8 cellular contexts compared by ENCODE assay signal in the genomic region with DNA sequence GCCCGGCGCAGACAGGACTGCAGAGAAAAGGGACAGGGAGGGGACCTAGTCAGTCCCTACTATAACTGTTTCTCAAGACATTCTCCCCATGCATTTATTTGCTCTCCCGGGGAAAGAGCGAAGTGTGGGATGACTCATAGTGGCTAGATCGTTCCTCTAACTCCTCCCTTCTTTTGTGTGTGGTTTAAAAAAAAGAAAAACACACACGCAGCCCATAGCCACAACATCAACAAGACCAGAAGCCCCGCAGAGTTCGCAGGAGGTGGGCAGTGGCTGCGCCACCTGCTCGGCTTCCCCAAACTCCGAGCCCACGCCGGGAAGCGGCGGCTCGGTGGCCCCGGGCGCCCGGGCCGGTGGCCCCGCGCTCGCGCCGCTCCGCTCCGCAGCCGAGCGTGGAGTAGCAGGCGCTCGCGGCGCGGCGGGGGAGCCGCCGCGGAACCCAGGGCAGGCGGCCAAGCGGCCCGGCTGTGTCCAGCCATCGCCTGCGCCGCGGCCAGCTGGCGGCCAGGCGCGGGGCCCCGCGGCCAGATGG. TPM values are rescaled to one million over a fixed set of nuclear protein-coding genes. Genes with fewer than 3 reads are reported as not detected.
DNase-seq lines count a peak whose midpoint lies in the region; ATAC-seq and TF ChIP-seq lines count a peak whose summit lies in the region.

No MANE protein-coding gene starts in this region.

- H3K27ac ChIP-seq in SJCRH30 (peak overlapping the region; percentile 32; the same call in 1 of the 2 replicates), heart left ventricle (peak overlapping the region in 10 of 12 donors; percentile 35 to 92 (median 60)), parathyroid adenoma (no peak overlapping the region), aorta (ENCODE audit: low read depth in 1 of 2, low read length in 2 of 2) (peak overlapping the region in 1 of 2 donors; percentile 52)

- 0% methylated on average over 13 to 50 of the region's 50 CpGs for WGBS in heart left ventricle, 4 donors
- 0% methylated on average over 32 to 50 of the region's 50 CpGs for WGBS in aorta, 2 donors

- intact Hi-C loops in heart left ventricle (cut with DNase I) = loop anchor here in 2 of 10 donors (5.0 to 10.0 kb wide), 3 partner anchors 587 to 1169 kb away; a partner anchor contains a TSS
- intact Hi-C loops in aorta (cut with DNase I) = loop anchor here in 1 of 2 donors (5.0 kb wide), 1 partner anchor 1087 kb away; no protein-coding TSS in a partner anchor

- peak overlapping the region; percentile 69 for H2AFZ ChIP-seq in parathyroid adenoma

- DNase-seq in DMS79 treated with DMSO at 0.1 percent for 48 hours (lab: John Stamatoyannopoulos, UW) (peak; percentile 83), HPDE6-E6E7 (ENCODE audit: extremely low spot score) (peak; percentile 66), SJCRH30 (peak; percentile 24 to 52), adipocyte (ENCODE audit: low read depth) (peak; percentile 84), heart left ventricle (peak; percentile 35 to 80 (median 52)), aorta (peak in 1 of 2 donors; percentile 53)

- H3K36me3 ChIP-seq in SJCRH30 = no peaks in the 10 kb centered on the region
- H3K36me3 ChIP-seq in adipocyte (ENCODE audit: control insufficient read depth, insufficient read depth, low read length, severe bottlenecking) = peaks cover 9% of the 10 kb centered on the region
- H3K36me3 ChIP-seq in heart left ventricle = peaks cover 0 to 17% (median 5%) of the 10 kb centered on the region in 9 donors
- no peaks in the 10 kb centered on the region for H3K36me3 ChIP-seq in parathyroid adenoma (ENCODE audit: control insufficient read depth, insufficient read depth, low read length)
- H3K36me3 ChIP-seq in aorta (ENCODE audit: control insufficient read depth in 1 of 2, insufficient read depth in 2 of 2, low read length in 1 of 2) = no peaks in the 10 kb centered on the region

- TF ChIP-seq CTCF in heart left ventricle (IDR thresholded peaks at IDR 0.05) = no peak
- TF ChIP-seq CTCF in parathyroid adenoma (IDR thresholded peaks at IDR 0.05) = no peak

- H3K27me3 ChIP-seq in SJCRH30 = no peaks in the 10 kb centered on the region
- H3K27me3 ChIP-seq in adipocyte (replicated peaks; ENCODE audit: control insufficient read depth, insufficient read depth, low read length) = no peaks in the 10 kb centered on the region
- H3K27me3 ChIP-seq in heart left ventricle = no peaks in the 10 kb centered on the region
- no peaks in the 10 kb centered on the region for H3K27me3 ChIP-seq in parathyroid adenoma (ENCODE audit: control insufficient read depth, insufficient read depth, low read length)
- no peaks in the 10 kb centered on the region for H3K27me3 ChIP-seq in aorta (ENCODE audit: control insufficient read depth in 1 of 2, insufficient read depth in 2 of 2, low read length in 1 of 2)

- H3K9me3 ChIP-seq in SJCRH30 (replicated peaks) (no peaks in the 10 kb centered on the region), adipocyte (ENCODE audit: control insufficient read depth, low read length) (no peaks in the 10 kb centered on the region), heart left ventricle (peaks cover 0 to 3% (median 0%) of the 10 kb centered on the region in 12 donors), parathyroid adenoma (ENCODE audit: control insufficient read depth, low read length) (no peaks in the 10 kb centered on the region), aorta (ENCODE audit: control insufficient read depth, low read length) (no peaks in the 10 kb centered on the region)

- H3K4me3 ChIP-seq in SJCRH30 (peak overlapping the region; percentile 96), adipocyte (ENCODE audit: low read length) (peak overlapping the region; percentile 84), heart left ventricle (peak overlapping the region; percentile 27 to 96 (median 76)), parathyroid adenoma (ENCODE audit: low read depth, low read length) (peak overlapping the region; percentile 48), aorta (ENCODE audit: low read length in 2 of 2) (peak overlapping the region; percentile 82 to 100)

- peak overlapping the region; percentile 83 for H3K4me2 ChIP-seq in parathyroid adenoma (ENCODE audit: low read length)

- peak in 1 of 2 donors; percentile 24 for TF ChIP-seq POLR2A in heart left ventricle (IDR thresholded peaks at IDR 0.05)

- H3K4me1 ChIP-seq in SJCRH30 (no peaks in the 10 kb centered on the region; the same call in 1 of the 2 replicates), adipocyte (ENCODE audit: control insufficient read depth, insufficient read depth, low read length) (peaks cover 7% of the 10 kb centered on the region), heart left ventricle (peaks cover 0 to 20% (median 12%) of the 10 kb centered on the region in 12 donors), parathyroid adenoma (no peaks in the 10 kb centered on the region), aorta (ENCODE audit: control insufficient read depth in 1 of 2, insufficient read depth in 2 of 2, low read length in 2 of 2) (no peaks in the 10 kb centered on the region)

- H3K79me2 ChIP-seq in parathyroid adenoma = no peaks in the 10 kb centered on the region

- H3K9ac ChIP-seq in adipocyte (ENCODE audit: low read length) (peak overlapping the region; percentile 61), parathyroid adenoma (no peak overlapping the region)

- ATAC-seq in GM21390 (IDR thresholded peaks at IDR 0.05; ENCODE audit: unreplicated experiment) = peak; percentile 24
- peak in 3 of 4 donors; percentile 5 to 35 (median 8) for ATAC-seq in heart left ventricle
- ATAC-seq in aorta (ENCODE audit: low FRiP score) = no peak

RNA-seq across cellular contexts. Expression of a gene that starts 0.7 kb away (rescaled TPM):
- total RNA-seq in SJCRH30 (2014; rRNA removed; shearing (Covaris generic)) = 20.7 and 25.0 TPM in 2 replicates
- total RNA-seq in heart left ventricle = 10 to 100 TPM in 1 of 9 donors, 1 to 10 TPM in 8; 3.6 to 10.3 (median 6.4) TPM
- 1 to 10 TPM; 2.4 to 3.8 TPM for polyA plus RNA-seq in heart left ventricle
- 10 to 100 TPM in 1 of 2 donors, 1 to 10 TPM in 1; 5.7 to 13.1 TPM for total RNA-seq in aorta
- 1 to 10 TPM; 1.8 to 2.4 TPM for polyA plus RNA-seq in aorta
